Comparison of ENCODE assay signal across 8 cellular contexts in genomic region chr7:152823397-152823980, GRCh38.
DNase-seq lines count a peak whose midpoint lies in the region; ATAC-seq, FAIRE-seq and TF ChIP-seq lines count a peak whose summit lies in the region.
"Not testable (repeated sequence)": the region's sequence is repeated elsewhere in the genome, so short reads cannot be mapped to it uniquely, and the experiment has no call there.

No MANE protein-coding gene starts in this region.

- H2AFZ ChIP-seq in keratinocyte (ENCODE audit: control insufficient read depth, low read length) = not testable (repeated sequence)

- not testable (repeated sequence) for H4K20me1 ChIP-seq in keratinocyte (ENCODE audit: control insufficient read depth, extremely low read depth, insufficient read depth, low read length)

- TF ChIP-seq POLR2A in GM12892 (IDR thresholded peaks at IDR 0.05; ENCODE audit: low read depth, low read length) = not testable (repeated sequence)

- H3K27ac ChIP-seq in coronary artery; keratinocyte (ENCODE audit: control insufficient read depth, insufficient read depth, low read length): not testable (repeated sequence)

- POLR2A ChIA-PET in activated CD4-positive, alpha-beta T cell treated with anti-CD3 and anti-CD28 coated beads for 36 hours (lab: Charles Lee) = not testable (repeated sequence)

- CTCF ChIA-PET in activated CD4-positive, alpha-beta T cell treated with anti-CD3 and anti-CD28 coated beads for 36 hours (lab: Charles Lee) = interaction anchor here (0.6 kb wide), 2 partner anchors 98 to 625 kb away, joined by 3 read pairs; no protein-coding TSS in a partner anchor

- H3K4me1 Mint-ChIP-seq in activated CD4-positive, alpha-beta T cell treated with anti-CD3 and anti-CD28 coated beads for 36 hours; progenitor cell of endocrine pancreas (ENCODE audit: low read depth): not testable (repeated sequence)

- H3K9me1 ChIP-seq in keratinocyte (ENCODE audit: control insufficient read depth, extremely low read depth, insufficient read depth, low read length) = not testable (repeated sequence)

- not testable (repeated sequence) for H3K9me3 ChIP-seq in keratinocyte (ENCODE audit: control insufficient read depth, low read depth, low read length)

- intact Hi-C loops in activated CD4-positive, alpha-beta T cell treated with anti-CD3 and anti-CD28 coated beads for 36 hours (cut with DNase I, micrococcal nuclease) = loop anchor here in 1 of 2 experiments (10.0 kb wide), 1 partner anchor 489 kb away; no protein-coding TSS in a partner anchor

- H3K9me3 Mint-ChIP-seq in activated CD4-positive, alpha-beta T cell treated with anti-CD3 and anti-CD28 coated beads for 36 hours (ENCODE audit: low read depth); progenitor cell of endocrine pancreas (ENCODE audit: low read depth): not testable (repeated sequence)

- not testable (repeated sequence) for H3K4me1 ChIP-seq in keratinocyte (ENCODE audit: control insufficient read depth, extremely low read depth, insufficient read depth, low read length)

- not testable (repeated sequence) for H3K79me2 ChIP-seq in keratinocyte (ENCODE audit: control insufficient read depth, insufficient read depth, low read length)

- peak; percentile 64 for FAIRE-seq in GM12892 (lab: Jason Lieb, UNC)
- FAIRE-seq in keratinocyte (lab: Jason Lieb, UNC) = not testable (repeated sequence)

- H3K4me3 Mint-ChIP-seq in activated CD4-positive, alpha-beta T cell treated with anti-CD3 and anti-CD28 coated beads for 36 hours; progenitor cell of endocrine pancreas (ENCODE audit: low read depth): not testable (repeated sequence)

- not testable (repeated sequence) for H3K9ac ChIP-seq in keratinocyte (ENCODE audit: control insufficient read depth, extremely low read depth, insufficient read depth, low read length)

- H3K27me3 Mint-ChIP-seq in activated CD4-positive, alpha-beta T cell treated with anti-CD3 and anti-CD28 coated beads for 36 hours; progenitor cell of endocrine pancreas: not testable (repeated sequence)

- DNase-seq in AG10803 (ENCODE audit: low read depth) (peak; percentile 8), NCI-H2227 (lab: John Stamatoyannopoulos, UW; ENCODE audit: unreplicated experiment) (peak; percentile 46)
- DNase-seq in GM12892 (ENCODE audit: insufficient read length); coronary artery (ENCODE audit: low spot score); keratinocyte (ENCODE audit: low read depth, low spot score); progenitor cell of endocrine pancreas (ENCODE audit: low spot score, unreplicated experiment): not testable (repeated sequence)
- peak; percentile 13 for DNase-seq in activated CD4-positive, alpha-beta T cell treated with anti-CD3 and anti-CD28 coated beads for 36 hours

- dilution Hi-C loops in keratinocyte (cut with MboI; ENCODE audit: extremely low pct_ligation_motif_present, low sequenced_read_pairs) = not testable (repeated sequence)

- H3K27me3 ChIP-seq in keratinocyte (ENCODE audit: control insufficient read depth, extremely low read depth, insufficient read depth, low read length) = not testable (repeated sequence)

- not testable (repeated sequence) for H3K27ac Mint-ChIP-seq in activated CD4-positive, alpha-beta T cell treated with anti-CD3 and anti-CD28 coated beads for 36 hours; progenitor cell of endocrine pancreas

- H3K4me3 ChIP-seq in AG10803 (ENCODE audit: low read length); coronary artery; keratinocyte (ENCODE audit: control insufficient read depth in 2 of 3, extremely low read depth in 1 of 3, insufficient read depth in 2 of 3, low read depth in 1 of 3, low read length in 3 of 3): not testable (repeated sequence)

- peak; percentile 47 for ATAC-seq in HG03108 (IDR thresholded peaks at IDR 0.05; ENCODE audit: unreplicated experiment)
- peak; percentile 73 for ATAC-seq in activated CD4-positive, alpha-beta T cell treated with anti-CD3 and anti-CD28 coated beads for 36 hours

- TF ChIP-seq CTCF in AG10803 (conservative IDR thresholded peaks at IDR 0.05; ENCODE audit: low read length) = peak; percentile 42
- TF ChIP-seq CTCF in coronary artery (IDR thresholded peaks at IDR 0.05) = peak; percentile 43
- TF ChIP-seq CTCF in keratinocyte (optimal IDR thresholded peaks at IDR 0.05 in 1 of 3, IDR thresholded peaks at IDR 0.05 in 1 of 3, conservative IDR thresholded peaks at IDR 0.05 in 1 of 3; ENCODE audit: extremely low read depth in 1 of 3, insufficient read depth in 2 of 3, low read length in 3 of 3) = peak in 2 of 3 experiments; percentile 36 to 51
- TF ChIP-seq CTCF in progenitor cell of endocrine pancreas (IDR thresholded peaks at IDR 0.05; ENCODE audit: unreplicated experiment) = peak; percentile 53

- H3K36me3 ChIP-seq in keratinocyte (ENCODE audit: control insufficient read depth in 2 of 2, extremely low read depth in 1 of 2, insufficient read depth in 2 of 2, low read length in 2 of 2) = not testable (repeated sequence)

- H3K36me3 Mint-ChIP-seq in activated CD4-positive, alpha-beta T cell treated with anti-CD3 and anti-CD28 coated beads for 36 hours (ENCODE audit: low read depth); progenitor cell of endocrine pancreas (ENCODE audit: insufficient read depth): not testable (repeated sequence)

- not testable (repeated sequence) for H3K4me2 ChIP-seq in keratinocyte (ENCODE audit: control insufficient read depth, extremely low read depth, insufficient read depth, low read depth, low read length)
